Comparison of ENCODE assay signal across 10 cellular contexts in the genomic region with DNA sequence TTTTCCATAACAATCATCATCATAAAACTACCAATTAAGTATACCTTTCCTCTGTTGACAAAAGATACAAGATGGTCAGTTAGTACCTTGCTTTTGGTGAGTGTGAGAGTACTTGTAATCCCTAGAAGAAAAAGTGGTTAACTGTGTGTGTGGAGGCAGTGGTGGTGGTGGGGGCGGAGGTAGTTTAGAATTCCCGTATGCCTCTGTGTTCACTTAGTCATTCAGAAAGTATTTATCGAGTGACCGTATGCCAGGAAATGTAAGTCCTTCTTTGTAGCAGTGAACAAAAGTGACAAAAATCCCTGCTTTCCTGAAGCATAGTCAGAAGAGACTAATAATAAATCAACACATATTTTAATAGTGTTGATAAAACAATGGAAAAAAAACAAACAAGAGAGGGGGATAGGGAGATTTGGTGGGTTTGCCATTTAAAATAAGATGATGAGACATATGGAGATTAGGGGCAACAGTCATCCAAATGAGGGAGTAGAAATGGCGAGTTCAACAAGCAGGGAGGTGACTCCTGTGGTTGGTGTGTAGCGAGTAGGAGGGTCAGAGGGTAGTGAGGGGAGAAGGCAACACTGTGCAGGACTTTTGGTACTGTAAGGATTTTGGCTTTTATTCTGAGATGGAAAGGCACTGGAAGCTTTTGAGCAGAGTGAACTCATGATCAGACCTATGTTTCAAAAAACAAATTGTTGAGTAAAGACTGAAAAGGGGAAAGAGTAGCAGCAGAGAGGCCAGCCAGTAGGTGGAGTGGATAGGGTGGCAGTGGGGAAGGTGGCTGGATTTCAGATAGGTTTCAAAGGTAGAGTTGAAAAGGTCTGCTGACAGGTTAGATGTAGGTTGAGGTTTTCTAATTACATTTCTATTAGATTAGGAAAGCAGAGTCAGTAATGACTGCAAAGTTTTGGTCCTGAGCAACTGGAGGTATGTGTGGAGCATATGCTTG. TPM values are rescaled to one million over a fixed set of nuclear protein-coding genes. Genes with fewer than 3 reads are reported as not detected.
DNase-seq lines count a peak whose midpoint lies in the region; ATAC-seq and TF ChIP-seq lines count a peak whose summit lies in the region.
"Had no signal": no experiment of that assay in that cellular context is flagged by ENCODE, and none has a peak within 500 bp of the region (broad histone marks: within the 10 kb centered on the region; RNA-seq: fewer than 3 reads in every experiment).

No MANE protein-coding gene starts in this region.

- no peak overlapping the region for H3K4ac ChIP-seq in trophoblast cell (ENCODE audit: low read depth, low read length)

- no peak for TF ChIP-seq POLR2A in esophagus muscularis mucosa (IDR thresholded peaks at IDR 0.05; ENCODE audit: low read depth)

- H3K36me3 Mint-ChIP-seq in chondrocyte (ENCODE audit: low read depth), result peaks cover 10% of the 10 kb centered on the region

- no peaks in the 10 kb centered on the region for H3K79me1 ChIP-seq in trophoblast cell (ENCODE audit: low read length)

- H2AK5ac ChIP-seq in trophoblast cell (ENCODE audit: low read length), result no peak overlapping the region

- H4K12ac ChIP-seq in trophoblast cell (ENCODE audit: low read depth, low read length), result no peak overlapping the region

- no peak overlapping the region for H4K91ac ChIP-seq in trophoblast cell (ENCODE audit: low read depth, low read length)

- no peak overlapping the region for H4K8ac ChIP-seq in trophoblast cell (ENCODE audit: low read depth, low read length)

- H3K27me3 ChIP-seq in trophoblast cell (ENCODE audit: insufficient read depth, low read length) (no peaks in the 10 kb centered on the region), esophagus muscularis mucosa (no peaks in the 10 kb centered on the region)

- H3K4me1 Mint-ChIP-seq in chondrocyte (ENCODE audit: low read depth), result peaks cover 6% of the 10 kb centered on the region
- H3K4me1 Mint-ChIP-seq: brain had no signal

- no peaks in the 10 kb centered on the region for H3K9me3 ChIP-seq in trophoblast cell (ENCODE audit: insufficient read depth, low read depth, low read length)
- no peaks in the 10 kb centered on the region for H3K9me3 ChIP-seq in esophagus muscularis mucosa

- ATAC-seq in GM18511 (IDR thresholded peaks at IDR 0.05; ENCODE audit: unreplicated experiment) (peak; percentile 42), HG03439 (IDR thresholded peaks at IDR 0.05; ENCODE audit: unreplicated experiment) (no peak), GM19328 (IDR thresholded peaks at IDR 0.05; ENCODE audit: unreplicated experiment) (no peak)

- peak; percentile 17 for DNase-seq in HPDE6-E6E7 (ENCODE audit: extremely low spot score)
- no peak for DNase-seq in chondrocyte (ENCODE audit: low spot score)
- peak; percentile 31 to 58 for DNase-seq in trophoblast cell
- DNase-seq in activated gamma-delta T cell treated with Interleukin-2 at 50 U/mL for 16 hours, result no peak
- DNase-seq in esophagus muscularis mucosa (ENCODE audit: extremely low spot score), result no peak

- no peak overlapping the region for H2AFZ ChIP-seq in trophoblast cell (ENCODE audit: insufficient read depth, low read length, poor library complexity)

- no peak overlapping the region for H3K18ac ChIP-seq in trophoblast cell (ENCODE audit: low read length)

- intact Hi-C loops in esophagus muscularis mucosa (cut with DNase I), result no loop called here

- H3K27ac ChIP-seq in trophoblast cell (ENCODE audit: low read depth, low read length) (no peak overlapping the region), esophagus muscularis mucosa (replicated peaks in 1 of 4) (no peak overlapping the region)
- H3K27ac ChIP-seq: HL-60 had no signal

- peaks cover 0 to 2% of the 10 kb centered on the region in 2 experiments for H3K36me3 ChIP-seq in trophoblast cell (ENCODE audit: control insufficient read depth in 1 of 2, insufficient read depth in 2 of 2, low read length in 2 of 2)
- H3K36me3 ChIP-seq in esophagus muscularis mucosa, result peaks cover 4 to 20% (median 10%) of the 10 kb centered on the region in 4 donors

- H3K27me3 Mint-ChIP-seq in chondrocyte (ENCODE audit: low read depth), result no peaks in the 10 kb centered on the region
- H3K27me3 Mint-ChIP-seq: brain had no signal

- TF ChIP-seq EP300 in esophagus muscularis mucosa (IDR thresholded peaks at IDR 0.05), result no peak

- H3K23ac ChIP-seq in trophoblast cell (ENCODE audit: low read length), result no peak overlapping the region

- no peak overlapping the region for H2BK120ac ChIP-seq in trophoblast cell (ENCODE audit: insufficient read depth, low read length, poor library complexity)

- TF ChIP-seq CTCF in chondrocyte (IDR thresholded peaks at IDR 0.05), result peak; percentile 12
- no peak for TF ChIP-seq CTCF in esophagus muscularis mucosa (IDR thresholded peaks at IDR 0.05)

- no peak overlapping the region for H2BK5ac ChIP-seq in trophoblast cell (ENCODE audit: low read depth, low read length, poor library complexity)

- H3K9ac ChIP-seq in trophoblast cell (ENCODE audit: low read length), result no peak overlapping the region

- H3K4me3 ChIP-seq in trophoblast cell (ENCODE audit: low read depth, low read length) (no peak overlapping the region), esophagus muscularis mucosa (no peak overlapping the region)

- no peaks in the 10 kb centered on the region for H3K79me2 ChIP-seq in trophoblast cell (ENCODE audit: control insufficient read depth, insufficient read depth, low read length, poor library complexity)

- H3K9me3 Mint-ChIP-seq in chondrocyte (ENCODE audit: low read depth), result peaks cover 2% of the 10 kb centered on the region
- H3K9me3 Mint-ChIP-seq: brain had no signal

- H3K4me2 ChIP-seq in trophoblast cell (ENCODE audit: low read length), result no peak overlapping the region

- H2BK12ac ChIP-seq in trophoblast cell (ENCODE audit: low read length), result no peak overlapping the region

- no CpG with 5 or more reads among the region's 6 CpGs for WGBS in trophoblast cell (ENCODE audit: extremely low coverage, insufficient coverage, insufficient read length)
- 63% methylated on average over 6 of the region's 6 CpGs for WGBS in esophagus muscularis mucosa

- H3K4me1 ChIP-seq in trophoblast cell (ENCODE audit: control insufficient read depth in 1 of 2, insufficient read depth in 2 of 2, low read length in 2 of 2), result no peaks in the 10 kb centered on the region
- peaks cover 0 to 9% (median 3%) of the 10 kb centered on the region in 4 donors for H3K4me1 ChIP-seq in esophagus muscularis mucosa

- no peak overlapping the region for H3K4me3 Mint-ChIP-seq in chondrocyte (ENCODE audit: unreplicated experiment)
- H3K4me3 Mint-ChIP-seq: brain had no signal

- no peak overlapping the region for H3K27ac Mint-ChIP-seq in chondrocyte (ENCODE audit: unreplicated experiment)
- H3K27ac Mint-ChIP-seq: brain had no signal

- H3K14ac ChIP-seq in trophoblast cell (ENCODE audit: low read length), result no peak overlapping the region

RNA-seq across cellular contexts. Expression of a gene that starts 40.3 kb away (rescaled TPM):
- total RNA-seq in chondrocyte (3.8 to 11.9 TPM (median 10.7 TPM) in 3 replicates), esophagus muscularis mucosa (not detected)
- polyA plus RNA-seq in trophoblast cell (2013), result not detected in 2 replicates

Comparison
In these comparisons a context has a peak if more than half of its experiments do, and no peak if none do; other contexts are left out.
1. DNase-seq: peak in HPDE6-E6E7 (single experiment) and trophoblast cell (2 of 2); none in chondrocyte (single experiment), activated gamma-delta T cell treated with Interleukin-2 at 50 U/mL for 16 hours (single experiment) and esophagus muscularis mucosa (single experiment).